Comparison of ENCODE assay signal across 1 cellular context in genomic region chr3:145801699-145802098, GRCh38.
TF ChIP-seq lines count a peak whose summit lies in the region.

No MANE protein-coding gene starts in this region.

TF ChIP-seq in GM23338, 12 proteins besides CTCF, POLR2A, EP300 and RAD21 (continued from another document):
- TF ChIP-seq REST (IDR thresholded peaks at IDR 0.05; ENCODE audit: unreplicated experiment): no peak
